In genomic region chr14:33508663-33509062, GRCh38 we compare ENCODE assay signal across 28 cellular contexts.
"Had no signal": no experiment of that assay in that cellular context is flagged by ENCODE, and none has a peak within 500 bp of the region (broad histone marks: within the 10 kb centered on the region; RNA-seq: fewer than 3 reads in every experiment).

No MANE protein-coding gene starts in this region.

- H3K36me3 ChIP-seq: adrenal gland, breast epithelium, stomach, suprapubic skin, tibial artery, upper lobe of right lung had no signal

- H3K4me1 ChIP-seq: adrenal gland, stomach, suprapubic skin, upper lobe of right lung had no signal

- H3K27ac ChIP-seq: adrenal gland, stomach, tibial artery, upper lobe of right lung, VCaP had no signal

- DNase-seq: activated CD4-positive, alpha-beta T cell treated with anti-CD3 and anti-CD28 coated beads for 48 hours; activated CD4-positive, alpha-beta T cell treated with anti-CD3 and anti-CD28 coated beads, Interleukin-2, amount 50 U/mL, for 48 hours; activated CD8-positive, alpha-beta memory T cell treated with anti-CD3 and anti-CD28 coated beads for 24 hours; activated effector memory CD4-positive, alpha-beta T cell treated with Interleukin-2 at 50 U/mL for 16 hours; activated naive CD4-positive, alpha-beta T cell treated with anti-CD3 and anti-CD28 coated beads for 36 hours; activated naive CD8-positive, alpha-beta T cell treated with anti-CD3 and anti-CD28 coated beads for 36 hours; adrenal gland; aorta; central memory CD4-positive, alpha-beta T cell; dermis blood vessel endothelial cell; effector CD4-positive, alpha-beta T cell; islet precursor cell; left ventricle myocardium superior; mammary epithelial cell; naive B cell; posterior cingulate gyrus; right cardiac atrium; stimulated activated CD4-positive, alpha-beta T cell treated with anti-CD3 and anti-CD28 coated beads, Interleukin-2, amount 100 ng/mL, for 24 hours; stimulated activated naive B cell treated with anti-CD40 and anti-IgM and Interleukin-4, amounts not matched to agents 10 μg/mL and 1 μg/mL and 100 μg/mL, for 72 hours; stomach; SW 1271; T-helper 9 cell; tibial artery; upper lobe of right lung had no signal

- H3K27me3 ChIP-seq: adrenal gland, breast epithelium, stomach, suprapubic skin, tibial artery, upper lobe of right lung had no signal

- H3K4me3 ChIP-seq: adrenal gland, breast epithelium, skin epidermis, stomach, suprapubic skin, tibial artery, upper lobe of right lung had no signal

- H3K9me3 ChIP-seq: adrenal gland, breast epithelium, stomach, suprapubic skin, tibial artery, upper lobe of right lung had no signal

- ATAC-seq: left ventricle myocardium superior; right cardiac atrium; stimulated activated naive B cell treated with anti-CD40 and anti-IgM and Interleukin-4, amounts not matched to agents 10 μg/mL and 1 μg/mL and 100 μg/mL, for 72 hours had no signal
